ENCODE assay signal across 19 cellular contexts in the genomic region with DNA sequence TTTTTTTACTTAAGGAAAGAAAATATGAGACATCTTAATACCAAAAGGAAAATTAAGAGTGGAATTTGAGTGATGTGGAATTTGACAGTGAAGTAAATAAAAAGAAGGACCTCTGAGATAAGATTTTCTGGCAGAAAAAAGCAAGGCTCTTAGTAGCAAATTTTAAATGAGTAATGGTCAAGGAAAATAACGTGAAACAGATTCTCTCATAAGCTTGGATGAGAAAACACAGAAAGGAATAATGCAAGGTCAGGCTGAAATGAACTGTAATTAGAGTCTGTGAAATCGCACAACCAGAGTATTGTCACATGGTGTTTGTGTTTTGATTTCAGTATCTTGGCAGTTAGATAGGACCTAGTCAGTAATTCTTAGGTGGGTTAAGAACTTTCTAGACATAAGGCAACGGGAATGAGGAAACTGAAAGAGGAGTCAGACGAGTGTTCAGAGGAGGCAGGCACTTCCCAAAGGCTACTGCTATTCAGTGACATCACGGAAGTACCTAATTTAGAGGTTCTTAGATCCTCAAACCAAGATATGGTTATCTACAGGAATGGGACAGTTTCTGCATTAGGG. TPM values are rescaled to one million over a fixed set of nuclear protein-coding genes. Genes with fewer than 3 reads are reported as not detected.
DNase-seq lines count a peak whose midpoint lies in the region; ATAC-seq and TF ChIP-seq lines count a peak whose summit lies in the region.
"Had no signal": no experiment of that assay in that cellular context is flagged by ENCODE, and none has a peak within 500 bp of the region (broad histone marks: within the 10 kb centered on the region; RNA-seq: fewer than 3 reads in every experiment).

No MANE protein-coding gene starts in this region.

- H3K4me1 ChIP-seq in breast epithelium, result no peaks in the 10 kb centered on the region
- peaks cover 43 to 67% (median 49%) of the 10 kb centered on the region in 3 donors for H3K4me1 ChIP-seq in skeletal muscle tissue (ENCODE audit: control insufficient read depth in 3 of 3, insufficient read depth in 3 of 3, low read length in 3 of 3)

- no peak for TF ChIP-seq CTCF in breast epithelium (IDR thresholded peaks at IDR 0.05)
- TF ChIP-seq CTCF in progenitor cell of endocrine pancreas (IDR thresholded peaks at IDR 0.05; ENCODE audit: unreplicated experiment), result no peak
- no peak for TF ChIP-seq CTCF in glutamatergic neuron (IDR thresholded peaks at IDR 0.05; ENCODE audit: partially characterized antibody, unreplicated experiment)

- intact Hi-C loops in breast epithelium (cut with DNase I; ENCODE audit: low total_unique reads), result no loop called here

- H3K9me3 ChIP-seq in breast epithelium (no peaks in the 10 kb centered on the region), skeletal muscle tissue (ENCODE audit: control insufficient read depth in 3 of 3, low read length in 3 of 3) (no peaks in the 10 kb centered on the region)
- H3K9me3 ChIP-seq: tibial nerve had no signal

- H3K4me3 Mint-ChIP-seq in progenitor cell of endocrine pancreas (ENCODE audit: low read depth) (no peak overlapping the region), glutamatergic neuron (ENCODE audit: unreplicated experiment) (no peak overlapping the region)
- H3K4me3 Mint-ChIP-seq: activated CD4-positive, alpha-beta T cell treated with anti-CD3 and anti-CD28 coated beads, Interleukin-2, amount 10 ng/mL, durations not matched to agents 7 days and 5 days; activated naive CD8-positive, alpha-beta T cell treated with anti-CD3 and anti-CD28 coated beads, Interleukin-2, amount 50 U/mL, for 24 hours; activated T-cell treated with anti-CD3 and anti-CD28 coated beads, Interleukin-2, amount 50 U/mL, for 24 hours; CD4-positive, CD25-positive, alpha-beta regulatory T cell; T-helper 2 cell treated with Interferon-gamma antibody and Interleukin-4, amounts not matched to agents 5 μg/mL and 100 μg/mL, for 36 hours had no signal

- H3K27ac ChIP-seq in breast epithelium (no peak overlapping the region), skeletal muscle tissue (ENCODE audit: low read depth, low read length) (peak overlapping the region; percentile 82)
- H3K27ac ChIP-seq: tibial nerve had no signal

- no peak for TF ChIP-seq POLR2A in breast epithelium (IDR thresholded peaks at IDR 0.05)

- H3K27me3 Mint-ChIP-seq in progenitor cell of endocrine pancreas (no peaks in the 10 kb centered on the region), glutamatergic neuron (ENCODE audit: unreplicated experiment) (no peaks in the 10 kb centered on the region)
- H3K27me3 Mint-ChIP-seq: activated CD4-positive, alpha-beta T cell treated with anti-CD3 and anti-CD28 coated beads, Interleukin-2, amount 10 ng/mL, durations not matched to agents 7 days and 5 days; activated naive CD8-positive, alpha-beta T cell treated with anti-CD3 and anti-CD28 coated beads, Interleukin-2, amount 50 U/mL, for 24 hours; activated T-cell treated with anti-CD3 and anti-CD28 coated beads, Interleukin-2, amount 50 U/mL, for 24 hours; CD4-positive, CD25-positive, alpha-beta regulatory T cell had no signal

- peak; percentile 17 for DNase-seq in LHCN-M2 (ENCODE audit: low read depth)
- DNase-seq in breast epithelium (ENCODE audit: low spot score in 2 of 2), result no peak
- DNase-seq in kidney tubule cell (ENCODE audit: low spot score), result peak; percentile 19
- DNase-seq in progenitor cell of endocrine pancreas (ENCODE audit: low spot score, unreplicated experiment), result no peak
- DNase-seq in glutamatergic neuron, result no peak
- no peak for DNase-seq in stimulated activated CD4-positive, alpha-beta T cell treated with anti-CD3 and anti-CD28 coated beads, Interleukin-15, amount 100 ng/mL, for 24 hours
- DNase-seq: activated CD4-positive, alpha-beta T cell treated with anti-CD3 and anti-CD28 coated beads, Interleukin-2, amount 10 ng/mL, durations not matched to agents 7 days and 5 days; activated naive CD8-positive, alpha-beta T cell treated with anti-CD3 and anti-CD28 coated beads, Interleukin-2, amount 50 U/mL, for 24 hours; activated T-cell treated with anti-CD3 and anti-CD28 coated beads, Interleukin-2, amount 50 U/mL, for 24 hours; CD4-positive, CD25-positive, alpha-beta regulatory T cell; GDM1; posterior cingulate gyrus; stimulated activated CD4-positive, alpha-beta T cell treated with anti-CD3 and anti-CD28 coated beads, Interleukin-2, amount 100 ng/mL, for 24 hours; stimulated activated CD8-positive, alpha-beta memory T cell treated with anti-CD3 and anti-CD28 coated beads, Interleukin-4, amount 100 ng/mL, for 48 hours had no signal

- H3K9me3 Mint-ChIP-seq in progenitor cell of endocrine pancreas (ENCODE audit: low read depth) (no peaks in the 10 kb centered on the region), glutamatergic neuron (ENCODE audit: unreplicated experiment) (no peaks in the 10 kb centered on the region)
- H3K9me3 Mint-ChIP-seq: activated CD4-positive, alpha-beta T cell treated with anti-CD3 and anti-CD28 coated beads, Interleukin-2, amount 10 ng/mL, durations not matched to agents 7 days and 5 days; activated naive CD8-positive, alpha-beta T cell treated with anti-CD3 and anti-CD28 coated beads, Interleukin-2, amount 50 U/mL, for 24 hours; activated T-cell treated with anti-CD3 and anti-CD28 coated beads, Interleukin-2, amount 50 U/mL, for 24 hours; T-helper 2 cell treated with Interferon-gamma antibody and Interleukin-4, amounts not matched to agents 5 μg/mL and 100 μg/mL, for 36 hours had no signal

- H3K4me3 ChIP-seq in breast epithelium (peak overlapping the region in 2 of 3 donors; percentile 2 to 24), skeletal muscle tissue (ENCODE audit: low read length in 3 of 3) (peak overlapping the region; percentile 6 to 30 (median 27))

- ATAC-seq in GM21447 (IDR thresholded peaks at IDR 0.05; ENCODE audit: unreplicated experiment), result no peak
- ATAC-seq: activated naive CD8-positive, alpha-beta T cell treated with anti-CD3 and anti-CD28 coated beads, Interleukin-2, amount 50 U/mL, for 24 hours; esophagus mucosa had no signal

- H3K36me3 ChIP-seq in breast epithelium, result no peaks in the 10 kb centered on the region
- H3K36me3 ChIP-seq in skeletal muscle tissue (ENCODE audit: control insufficient read depth in 3 of 3, insufficient read depth in 3 of 3, low read length in 3 of 3), result no peaks in the 10 kb centered on the region
- H3K36me3 ChIP-seq: tibial nerve had no signal

- H3K36me3 Mint-ChIP-seq in progenitor cell of endocrine pancreas (ENCODE audit: insufficient read depth) (no peaks in the 10 kb centered on the region), glutamatergic neuron (ENCODE audit: unreplicated experiment) (no peaks in the 10 kb centered on the region)
- H3K36me3 Mint-ChIP-seq: CD4-positive, CD25-positive, alpha-beta regulatory T cell had no signal

- no peak overlapping the region for H3K27ac Mint-ChIP-seq in progenitor cell of endocrine pancreas
- no peak overlapping the region for H3K27ac Mint-ChIP-seq in glutamatergic neuron (ENCODE audit: unreplicated experiment)
- H3K27ac Mint-ChIP-seq: activated CD4-positive, alpha-beta T cell treated with anti-CD3 and anti-CD28 coated beads, Interleukin-2, amount 10 ng/mL, durations not matched to agents 7 days and 5 days; activated naive CD8-positive, alpha-beta T cell treated with anti-CD3 and anti-CD28 coated beads, Interleukin-2, amount 50 U/mL, for 24 hours; activated T-cell treated with anti-CD3 and anti-CD28 coated beads, Interleukin-2, amount 50 U/mL, for 24 hours; CD4-positive, CD25-positive, alpha-beta regulatory T cell; T-helper 2 cell treated with Interferon-gamma antibody and Interleukin-4, amounts not matched to agents 5 μg/mL and 100 μg/mL, for 36 hours had no signal

- H3K4me1 Mint-ChIP-seq in progenitor cell of endocrine pancreas (ENCODE audit: low read depth), result peaks cover 22% of the 10 kb centered on the region
- no peaks in the 10 kb centered on the region for H3K4me1 Mint-ChIP-seq in glutamatergic neuron (ENCODE audit: low read depth, unreplicated experiment)
- H3K4me1 Mint-ChIP-seq: activated CD4-positive, alpha-beta T cell treated with anti-CD3 and anti-CD28 coated beads, Interleukin-2, amount 10 ng/mL, durations not matched to agents 7 days and 5 days; activated naive CD8-positive, alpha-beta T cell treated with anti-CD3 and anti-CD28 coated beads, Interleukin-2, amount 50 U/mL, for 24 hours; CD4-positive, CD25-positive, alpha-beta regulatory T cell had no signal

- H3K9ac ChIP-seq in skeletal muscle tissue (ENCODE audit: low read depth in 1 of 3, low read length in 3 of 3), result peak overlapping the region in 1 of 3 donors; percentile 25

- H3K27me3 ChIP-seq in breast epithelium, result no peaks in the 10 kb centered on the region
- H3K27me3 ChIP-seq in skeletal muscle tissue (ENCODE audit: control insufficient read depth in 3 of 3, insufficient read depth in 3 of 3, low read length in 3 of 3), result no peaks in the 10 kb centered on the region
- H3K27me3 ChIP-seq: tibial nerve had no signal

RNA-seq across cellular contexts. Expression of gene LIMCH1, which starts 34.5 kb away (rescaled TPM):
- total RNA-seq in LHCN-M2 (2014; rRNA removed), result 5.1 and 6.9 TPM in 2 replicates
- 11.0 TPM for polyA plus RNA-seq in LHCN-M2 (2012)
- 10 to 100 TPM; 34.6 to 72.2 (median 71.8) TPM for total RNA-seq in breast epithelium
- 87.2 TPM for total RNA-seq in skeletal muscle tissue
- 12.7 and 19.4 TPM in 2 replicates for total RNA-seq in progenitor cell of endocrine pancreas
- total RNA-seq in glutamatergic neuron (ENCODE audit: unreplicated experiment), result 22.5 TPM
- total RNA-seq: activated CD4-positive, alpha-beta T cell treated with anti-CD3 and anti-CD28 coated beads, Interleukin-2, amount 10 ng/mL, durations not matched to agents 7 days and 5 days had no signal
- polyA plus RNA-seq: CD4-positive, CD25-positive, alpha-beta regulatory T cell had no signal

Comparison
In these comparisons a context has a peak if more than half of its experiments do, and no peak if none do; other contexts are left out.
1. DNase-seq: peak in LHCN-M2 (single experiment) and kidney tubule cell (single experiment); none in breast epithelium (0 of 2), progenitor cell of endocrine pancreas (single experiment), glutamatergic neuron (single experiment) and stimulated activated CD4-positive, alpha-beta T cell treated with anti-CD3 and anti-CD28 coated beads, Interleukin-15, amount 100 ng/mL, for 24 hours (single experiment).